34 cellular contexts compared by ENCODE assay signal in the genomic region with DNA sequence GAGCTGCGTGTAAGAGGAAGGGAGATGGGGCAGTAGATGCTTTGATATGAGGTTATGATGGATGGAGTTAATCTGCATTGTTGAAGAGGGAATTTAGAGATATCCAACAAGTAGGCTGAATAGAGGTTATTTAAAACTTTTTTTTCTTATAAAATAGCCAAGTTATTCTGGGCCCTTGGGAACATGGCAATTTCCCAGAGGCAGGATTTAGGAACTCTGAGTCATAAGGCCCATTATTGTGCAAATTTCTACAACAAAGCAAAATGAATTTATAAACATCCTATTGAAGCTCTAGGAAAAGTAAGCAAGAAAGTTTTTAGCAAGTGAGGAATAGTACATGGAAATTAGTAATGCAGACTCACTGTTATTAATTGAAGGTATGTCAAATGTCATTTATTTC.
DNase-seq lines count a peak whose midpoint lies in the region; ATAC-seq, FAIRE-seq and TF ChIP-seq lines count a peak whose summit lies in the region.
"Had no signal": no experiment of that assay in that cellular context is flagged by ENCODE, and none has a peak within 500 bp of the region (broad histone marks: within the 10 kb centered on the region; RNA-seq: fewer than 3 reads in every experiment).

No MANE protein-coding gene starts in this region.

- H3K27me3 ChIP-seq in GM23338 (ENCODE audit: insufficient read depth) (no peaks in the 10 kb centered on the region), astrocyte (ENCODE audit: insufficient read depth, low read length) (no peaks in the 10 kb centered on the region), hepatocyte (no peaks in the 10 kb centered on the region), mesendoderm (ENCODE audit: insufficient read depth, low read length, poor library complexity) (no peaks in the 10 kb centered on the region)
- H3K27me3 ChIP-seq: BLaER1 treated with 17β-estradiol and CSF1 and Interleukin-3, amounts not matched to agents 10 nM and 100 nM; foreskin keratinocyte; heart right ventricle; tibial artery; vagina had no signal

- H2AFZ ChIP-seq in GM23338, result no peak overlapping the region
- no peak overlapping the region for H2AFZ ChIP-seq in astrocyte (ENCODE audit: low read depth, low read length)
- no peak overlapping the region for H2AFZ ChIP-seq in hepatocyte

- H3K9me2 ChIP-seq in GM23338 (ENCODE audit: insufficient read depth) (peaks cover 7% of the 10 kb centered on the region), hepatocyte (replicated peaks; ENCODE audit: insufficient read depth) (no peaks in the 10 kb centered on the region)

- no peak overlapping the region for H3K56ac ChIP-seq in mesendoderm (ENCODE audit: low read length)

- no peaks in the 10 kb centered on the region for H4K20me1 ChIP-seq in GM23338 (replicated peaks; ENCODE audit: insufficient read depth)
- no peaks in the 10 kb centered on the region for H4K20me1 ChIP-seq in astrocyte (ENCODE audit: insufficient read depth, low read length)
- no peaks in the 10 kb centered on the region for H4K20me1 ChIP-seq in hepatocyte (ENCODE audit: insufficient read depth, poor library complexity, severe bottlenecking)
- H4K20me1 ChIP-seq: BLaER1 treated with 17β-estradiol and CSF1 and Interleukin-3, amounts not matched to agents 10 nM and 100 nM had no signal

- H3K9ac ChIP-seq in astrocyte (ENCODE audit: low read length), result no peak overlapping the region
- no peak overlapping the region for H3K9ac ChIP-seq in mesendoderm (ENCODE audit: low read length)
- H3K9ac ChIP-seq: BLaER1 treated with 17β-estradiol and CSF1 and Interleukin-3, amounts not matched to agents 10 nM and 100 nM; KMS-11 had no signal

- H3K9me3 Mint-ChIP-seq in GM23338, result no peaks in the 10 kb centered on the region
- H3K9me3 Mint-ChIP-seq in astrocyte (ENCODE audit: unreplicated experiment), result no peaks in the 10 kb centered on the region
- H3K9me3 Mint-ChIP-seq: activated CD4-positive, alpha-beta memory T cell treated with anti-CD3 and anti-CD28 coated beads for 36 hours; activated naive CD8-positive, alpha-beta T cell treated with anti-CD3 and anti-CD28 coated beads, Interleukin-2, amount 50 U/mL, for 24 hours had no signal

- H3K79me2 ChIP-seq in GM23338 (replicated peaks; ENCODE audit: insufficient read depth) (no peaks in the 10 kb centered on the region), astrocyte (ENCODE audit: insufficient read depth, low read length) (no peaks in the 10 kb centered on the region), hepatocyte (no peaks in the 10 kb centered on the region), mesendoderm (ENCODE audit: control insufficient read depth, insufficient read depth, low read length) (no peaks in the 10 kb centered on the region)

- no peak overlapping the region for H2BK5ac ChIP-seq in mesendoderm (ENCODE audit: low read length)

- H3K36me3 Mint-ChIP-seq in GM23338 (ENCODE audit: low read depth) (no peaks in the 10 kb centered on the region), astrocyte (ENCODE audit: low read depth, unreplicated experiment) (no peaks in the 10 kb centered on the region)
- H3K36me3 Mint-ChIP-seq: activated CD4-positive, alpha-beta memory T cell treated with anti-CD3 and anti-CD28 coated beads for 36 hours; naive thymus-derived CD4-positive, alpha-beta T cell had no signal

- no peak overlapping the region for H3K23ac ChIP-seq in mesendoderm (ENCODE audit: low read length)

- H2AK5ac ChIP-seq in mesendoderm (ENCODE audit: low read length), result no peak overlapping the region

- no peak overlapping the region for H2BK120ac ChIP-seq in mesendoderm (ENCODE audit: low read depth, low read length)

- H3K27me3 Mint-ChIP-seq in GM23338 (ENCODE audit: insufficient read depth, low read depth, poor library complexity), result no peaks in the 10 kb centered on the region
- peaks cover 4% of the 10 kb centered on the region for H3K27me3 Mint-ChIP-seq in astrocyte (ENCODE audit: low read depth, unreplicated experiment)

- ATAC-seq in GM23338, result no peak
- no peak for ATAC-seq in HG02884 (IDR thresholded peaks at IDR 0.05; ENCODE audit: unreplicated experiment)
- ATAC-seq: activated naive CD8-positive, alpha-beta T cell treated with anti-CD3 and anti-CD28 coated beads, Interleukin-2, amount 50 U/mL, for 24 hours; foreskin keratinocyte; heart right ventricle; naive thymus-derived CD4-positive, alpha-beta T cell; Panc1; psoas muscle; sciatic nerve had no signal

- H3K27ac Mint-ChIP-seq in GM23338 (no peak overlapping the region), astrocyte (ENCODE audit: unreplicated experiment) (no peak overlapping the region)
- H3K27ac Mint-ChIP-seq: activated CD4-positive, alpha-beta memory T cell treated with anti-CD3 and anti-CD28 coated beads for 36 hours; activated naive CD8-positive, alpha-beta T cell treated with anti-CD3 and anti-CD28 coated beads, Interleukin-2, amount 50 U/mL, for 24 hours; naive thymus-derived CD4-positive, alpha-beta T cell had no signal

- no peaks in the 10 kb centered on the region for H3F3A ChIP-seq in GM23338 (replicated peaks; ENCODE audit: low read depth)

- 100% methylated on average over 1 of the region's 1 CpG for WGBS in hepatocyte (ENCODE audit: low lambda C conversion rate, missing lambda C conversion rate)
- no CpG with 5 or more reads among the region's 1 CpG for WGBS in mesendoderm (ENCODE audit: extremely low coverage, insufficient coverage, low lambda C conversion rate)

- no peaks in the 10 kb centered on the region; the same call in 2 of the 3 replicates for H3K4me1 Mint-ChIP-seq in GM23338
- no peaks in the 10 kb centered on the region for H3K4me1 Mint-ChIP-seq in astrocyte (ENCODE audit: low read depth, unreplicated experiment)
- H3K4me1 Mint-ChIP-seq: activated naive CD8-positive, alpha-beta T cell treated with anti-CD3 and anti-CD28 coated beads, Interleukin-2, amount 50 U/mL, for 24 hours; naive thymus-derived CD4-positive, alpha-beta T cell had no signal

- DNase-seq in AG08395 (ENCODE audit: low spot score) (peak; percentile 24), GM23338 (ENCODE audit: low spot score) (peak; percentile 16), astrocyte (ENCODE audit: low read depth) (peak; percentile 30), fibroblast of villous mesenchyme (ENCODE audit: low read depth) (peak; percentile 6), nucleus accumbens (lab: John Stamatoyannopoulos, UW) (no peak), hepatocyte (ENCODE audit: low spot score) (no peak), mesendoderm (no peak)
- DNase-seq: activated CD4-positive, alpha-beta memory T cell treated with anti-CD3 and anti-CD28 coated beads for 36 hours; activated CD4-positive, alpha-beta T cell treated with anti-CD3 and anti-CD28 coated beads for 1 hour; activated naive CD4-positive, alpha-beta T cell; activated naive CD8-positive, alpha-beta T cell treated with anti-CD3 and anti-CD28 coated beads, Interleukin-2, amount 50 U/mL, for 24 hours; Caco-2; foreskin keratinocyte; GDM1; heart right ventricle; kidney; midbrain; naive thymus-derived CD4-positive, alpha-beta T cell; NCI-H1417 treated with DMSO at 0.1 percent for 48 hours; NCI-H2081 treated with DMSO at 0.1 percent for 48 hours; NCI-H2227 treated with DMSO at 0.1 percent for 48 hours; NCI-H526; psoas muscle; Right ventricle myocardium superior; stimulated activated CD4-positive, alpha-beta T cell treated with anti-CD3 and anti-CD28 coated beads, Interleukin-4, amount 100 ng/mL, for 1 hour; T-helper 2 cell; tibial artery had no signal

- no peaks in the 10 kb centered on the region for H3K36me3 ChIP-seq in GM23338 (ENCODE audit: insufficient read depth)
- no peaks in the 10 kb centered on the region for H3K36me3 ChIP-seq in astrocyte (ENCODE audit: insufficient read depth, low read length)
- no peaks in the 10 kb centered on the region for H3K36me3 ChIP-seq in hepatocyte (replicated peaks; ENCODE audit: insufficient read depth, low read depth)
- no peaks in the 10 kb centered on the region for H3K36me3 ChIP-seq in mesendoderm (ENCODE audit: control insufficient read depth, insufficient read depth, low read length)
- H3K36me3 ChIP-seq: BLaER1 treated with 17β-estradiol and CSF1 and Interleukin-3, amounts not matched to agents 10 nM and 100 nM; heart right ventricle; tibial artery; vagina had no signal

- H3K4ac ChIP-seq in mesendoderm (ENCODE audit: low read depth, low read length), result no peak overlapping the region

- H4K5ac ChIP-seq in mesendoderm (ENCODE audit: low read length), result no peak overlapping the region

- no peaks in the 10 kb centered on the region for H3K79me1 ChIP-seq in mesendoderm (ENCODE audit: low read length)

- H3K4me3 ChIP-seq in GM23338, result no peak overlapping the region
- H3K4me3 ChIP-seq in astrocyte (ENCODE audit: insufficient read depth, low read depth, low read length), result no peak overlapping the region
- no peak overlapping the region for H3K4me3 ChIP-seq in fibroblast of villous mesenchyme (ENCODE audit: low read depth, low read length)
- no peak overlapping the region for H3K4me3 ChIP-seq in hepatocyte
- H3K4me3 ChIP-seq in mesendoderm (ENCODE audit: low read length), result no peak overlapping the region
- H3K4me3 ChIP-seq: BLaER1 treated with 17β-estradiol and CSF1 and Interleukin-3, amounts not matched to agents 10 nM and 100 nM; heart right ventricle; psoas muscle; tibial artery; vagina had no signal

- H3K9me3 ChIP-seq in astrocyte (ENCODE audit: insufficient read depth, low read depth, low read length) (no peaks in the 10 kb centered on the region), hepatocyte (ENCODE audit: low read depth) (no peaks in the 10 kb centered on the region)
- H3K9me3 ChIP-seq: BLaER1 treated with 17β-estradiol and CSF1 and Interleukin-3, amounts not matched to agents 10 nM and 100 nM; Caco-2; psoas muscle; tibial artery; vagina had no signal

- TF ChIP-seq CTCF in GM23338 (conservative IDR thresholded peaks at IDR 0.05; ENCODE audit: low read depth in 2 of 2) (no peak), astrocyte (IDR thresholded peaks at IDR 0.05; ENCODE audit: insufficient read depth, low read depth, low read length) (no peak), fibroblast of villous mesenchyme (IDR thresholded peaks at IDR 0.05; ENCODE audit: insufficient read depth, low read depth, low read length) (no peak), hepatocyte (IDR thresholded peaks at IDR 0.05; ENCODE audit: poor library complexity) (no peak)

- H3K18ac ChIP-seq in mesendoderm (ENCODE audit: low read length), result no peak overlapping the region

- H3K4me1 ChIP-seq in GM23338 (ENCODE audit: insufficient read depth) (peaks cover 19% of the 10 kb centered on the region), astrocyte (ENCODE audit: insufficient read depth, low read length) (peaks cover 3% of the 10 kb centered on the region), hepatocyte (ENCODE audit: insufficient read depth) (no peaks in the 10 kb centered on the region), mesendoderm (ENCODE audit: control insufficient read depth, low read depth, low read length) (no peaks in the 10 kb centered on the region)
- H3K4me1 ChIP-seq: Caco-2, foreskin keratinocyte, heart right ventricle, psoas muscle, tibial artery, vagina had no signal

- no peak overlapping the region for H4K8ac ChIP-seq in mesendoderm (ENCODE audit: low read depth, low read length)

- H3K27ac ChIP-seq in GM23338 (ENCODE audit: low read depth), result no peak overlapping the region
- H3K27ac ChIP-seq in astrocyte (ENCODE audit: low read depth, low read length), result no peak overlapping the region
- H3K27ac ChIP-seq in hepatocyte, result no peak overlapping the region
- H3K27ac ChIP-seq in mesendoderm (ENCODE audit: low read depth, low read length), result no peak overlapping the region
- H3K27ac ChIP-seq: BLaER1 treated with 17β-estradiol and CSF1 and Interleukin-3, amounts not matched to agents 10 nM and 100 nM; foreskin keratinocyte; heart right ventricle; KMS-11; psoas muscle; tibial artery; vagina had no signal

- no peak overlapping the region for H3K4me3 Mint-ChIP-seq in GM23338
- H3K4me3 Mint-ChIP-seq in astrocyte (ENCODE audit: unreplicated experiment), result no peak overlapping the region
- H3K4me3 Mint-ChIP-seq: activated CD4-positive, alpha-beta memory T cell treated with anti-CD3 and anti-CD28 coated beads for 36 hours; activated naive CD8-positive, alpha-beta T cell treated with anti-CD3 and anti-CD28 coated beads, Interleukin-2, amount 50 U/mL, for 24 hours; naive thymus-derived CD4-positive, alpha-beta T cell had no signal

- H2BK15ac ChIP-seq in mesendoderm (replicated peaks; ENCODE audit: low read depth), result no peak overlapping the region

- FAIRE-seq in astrocyte (lab: Jason Lieb, UNC), result no peak
- FAIRE-seq: H54, kidney had no signal

- peak overlapping the region; percentile 38; the same call in 1 of the 2 replicates for H3K4me2 ChIP-seq in GM23338
- H3K4me2 ChIP-seq in astrocyte (ENCODE audit: low read length), result no peak overlapping the region
- H3K4me2 ChIP-seq in hepatocyte, result no peak overlapping the region
- H3K4me2 ChIP-seq in mesendoderm (ENCODE audit: low read length), result no peak overlapping the region
- H3K4me2 ChIP-seq: BLaER1 treated with 17β-estradiol and CSF1 and Interleukin-3, amounts not matched to agents 10 nM and 100 nM; KMS-11 had no signal

Comparison
In these comparisons a context has a peak if more than half of its experiments do, and no peak if none do; other contexts are left out.
1. DNase-seq: peak in AG08395 (single experiment), GM23338 (single experiment), astrocyte (single experiment) and fibroblast of villous mesenchyme (single experiment); none in nucleus accumbens (0 of 56), hepatocyte (single experiment) and mesendoderm (single experiment).